22 cellular contexts compared by ENCODE assay signal in genomic region chr6:84078335-84078734, GRCh38. TPM values are rescaled to one million over a fixed set of nuclear protein-coding genes. Genes with fewer than 3 reads are reported as not detected.
"Had no signal": no experiment of that assay in that cellular context is flagged by ENCODE, and none has a peak within 500 bp of the region (broad histone marks: within the 10 kb centered on the region; RNA-seq: fewer than 3 reads in every experiment).

No MANE protein-coding gene starts in this region.

- H3K36me3 ChIP-seq: heart left ventricle, right atrium auricular region, tibial nerve, vagina had no signal

- ATAC-seq: activated naive CD8-positive, alpha-beta T cell treated with anti-CD3 and anti-CD28 coated beads, Interleukin-2, amount 50 U/mL, for 24 hours; effector memory CD8-positive, alpha-beta T cell; heart left ventricle; left lobe of liver; naive thymus-derived CD8-positive, alpha-beta T cell; stimulated activated naive B cell treated with anti-CD40 and anti-IgM and Interleukin-4, amounts not matched to agents 10 μg/mL and 1 μg/mL and 100 μg/mL, for 72 hours had no signal

- H3K4me1 ChIP-seq: heart left ventricle, right atrium auricular region, tibial nerve, vagina had no signal

- DNase-seq: activated CD4-positive, alpha-beta T cell treated with anti-CD3 and anti-CD28 coated beads, Interleukin-2, amount 50 U/mL, for 48 hours; activated naive CD4-positive, alpha-beta T cell treated with anti-CD3 and anti-CD28 coated beads for 36 hours; activated naive CD8-positive, alpha-beta T cell treated with anti-CD3 and anti-CD28 coated beads, Interleukin-2, amount 50 U/mL, for 24 hours; dermis blood vessel endothelial cell; effector memory CD8-positive, alpha-beta T cell; foreskin melanocyte; heart left ventricle; mammary epithelial cell; naive thymus-derived CD8-positive, alpha-beta T cell; nucleus accumbens; stimulated activated CD4-positive, alpha-beta T cell treated with anti-CD3 and anti-CD28 coated beads, Interleukin-15, amount 100 ng/mL, for 24 hours; stimulated activated CD4-positive, alpha-beta T cell treated with anti-CD3 and anti-CD28 coated beads, Interleukin-4, amount 100 ng/mL, for 1 hour; stimulated activated naive B cell treated with anti-CD40 and anti-IgM and Interleukin-4, amounts not matched to agents 10 μg/mL and 1 μg/mL and 100 μg/mL, for 72 hours; T-helper 9 cell had no signal

- H3K27me3 Mint-ChIP-seq: progenitor cell of endocrine pancreas had no signal

- H3K36me3 Mint-ChIP-seq: naive thymus-derived CD8-positive, alpha-beta T cell; stimulated activated naive B cell treated with anti-CD40 and anti-IgM and Interleukin-4, amounts not matched to agents 10 μg/mL and 1 μg/mL and 100 μg/mL, for 72 hours had no signal

- H3K4me1 Mint-ChIP-seq: activated naive CD8-positive, alpha-beta T cell treated with anti-CD3 and anti-CD28 coated beads, Interleukin-2, amount 50 U/mL, for 24 hours; naive thymus-derived CD8-positive, alpha-beta T cell; stimulated activated naive B cell treated with anti-CD40 and anti-IgM and Interleukin-4, amounts not matched to agents 10 μg/mL and 1 μg/mL and 100 μg/mL, for 72 hours had no signal

- H3K27me3 ChIP-seq: heart left ventricle, right atrium auricular region, vagina had no signal

- H3K4me3 ChIP-seq: heart left ventricle, right atrium auricular region, skin epidermis, tibial nerve, vagina had no signal

- H3K27ac Mint-ChIP-seq: activated naive CD4-positive, alpha-beta T cell treated with anti-CD3 and anti-CD28 coated beads for 36 hours; activated naive CD8-positive, alpha-beta T cell treated with anti-CD3 and anti-CD28 coated beads, Interleukin-2, amount 50 U/mL, for 24 hours; activated T-helper 2 cell treated with anti-CD3 and anti-CD28 coated beads, Interferon-gamma antibody, Interleukin-2, Interleukin-4, amounts not matched to agents 10 μg/mL and 5 μg/mL and 100 μg/mL, durations not matched to agents 14 hours and 24 hours and 36 hours; effector memory CD8-positive, alpha-beta T cell; naive thymus-derived CD8-positive, alpha-beta T cell; progenitor cell of endocrine pancreas; stimulated activated naive B cell treated with anti-CD40 and anti-IgM and Interleukin-4, amounts not matched to agents 10 μg/mL and 1 μg/mL and 100 μg/mL, for 72 hours had no signal

- H3K4me3 Mint-ChIP-seq: activated naive CD4-positive, alpha-beta T cell treated with anti-CD3 and anti-CD28 coated beads for 36 hours; activated naive CD8-positive, alpha-beta T cell treated with anti-CD3 and anti-CD28 coated beads, Interleukin-2, amount 50 U/mL, for 24 hours; effector memory CD8-positive, alpha-beta T cell; naive thymus-derived CD8-positive, alpha-beta T cell; stimulated activated naive B cell treated with anti-CD40 and anti-IgM and Interleukin-4, amounts not matched to agents 10 μg/mL and 1 μg/mL and 100 μg/mL, for 72 hours had no signal

- H3K9me3 Mint-ChIP-seq: activated naive CD4-positive, alpha-beta T cell treated with anti-CD3 and anti-CD28 coated beads for 36 hours; activated naive CD8-positive, alpha-beta T cell treated with anti-CD3 and anti-CD28 coated beads, Interleukin-2, amount 50 U/mL, for 24 hours; activated T-helper 2 cell treated with anti-CD3 and anti-CD28 coated beads, Interferon-gamma antibody, Interleukin-2, Interleukin-4, amounts not matched to agents 10 μg/mL and 5 μg/mL and 100 μg/mL, durations not matched to agents 14 hours and 24 hours and 36 hours; effector memory CD8-positive, alpha-beta T cell had no signal

- H3K27ac ChIP-seq: epithelial cell of prostate, heart left ventricle, right atrium auricular region, skin epidermis, tibial nerve, vagina had no signal

- H3K9me3 ChIP-seq: heart left ventricle, right atrium auricular region, tibial nerve, vagina had no signal

RNA-seq across cellular contexts. Expression of gene MRAP2, which starts 44.8 kb away (rescaled TPM):
- total RNA-seq: activated naive CD4-positive, alpha-beta T cell treated with anti-CD3 and anti-CD28 coated beads for 36 hours; naive thymus-derived CD8-positive, alpha-beta T cell had no signal
- polyA plus RNA-seq: naive thymus-derived CD8-positive, alpha-beta T cell had no signal
